8 cellular contexts compared by ENCODE assay signal in genomic region chr13:49495783-49496762, GRCh38. TPM values are rescaled to one million over a fixed set of nuclear protein-coding genes. Genes with fewer than 3 reads are reported as not detected.
DNase-seq lines count a peak whose midpoint lies in the region; ATAC-seq and TF ChIP-seq lines count a peak whose summit lies in the region.

TSS of gene PHF11 (plus strand) at chr13:49495953. CDS start at chr13:49496002, 49 bp downstream.

- peak; percentile 43 to 85 for TF ChIP-seq POLR2A in adrenal gland (IDR thresholded peaks at IDR 0.05)
- peak in 1 of 2 donors; percentile 43 for TF ChIP-seq POLR2A in heart left ventricle (IDR thresholded peaks at IDR 0.05)
- TF ChIP-seq POLR2A in upper lobe of left lung (IDR thresholded peaks at IDR 0.05): peak in 3 of 4 donors; percentile 46 to 75 (median 57)

- no peak for TF ChIP-seq CTCF in Caco-2 (IDR thresholded peaks at IDR 0.05; ENCODE audit: insufficient read depth in 1 of 2, low read depth in 1 of 2, low read length in 1 of 2, severe bottlenecking in 1 of 2, unreplicated experiment in 1 of 2)
- no peak for TF ChIP-seq CTCF in HL-60 (IDR thresholded peaks at IDR 0.05; ENCODE audit: insufficient read depth, low read length)
- TF ChIP-seq CTCF in adrenal gland (IDR thresholded peaks at IDR 0.05): peak in 3 of 6 experiments; percentile 18 to 29 (median 29)
- peak in 9 of 12 donors; percentile 10 to 37 (median 23) for TF ChIP-seq CTCF in heart left ventricle (IDR thresholded peaks at IDR 0.05)
- peak; percentile 50 for TF ChIP-seq CTCF in progenitor cell of endocrine pancreas (IDR thresholded peaks at IDR 0.05; ENCODE audit: unreplicated experiment)
- TF ChIP-seq CTCF in upper lobe of left lung (IDR thresholded peaks at IDR 0.05): peak in 5 of 6 experiments; percentile 18 to 57 (median 36)

- H3K4me1 Mint-ChIP-seq in Caco-2 (ENCODE audit: low read depth, unreplicated experiment) (no peaks in the 10 kb centered on the region), progenitor cell of endocrine pancreas (ENCODE audit: low read depth) (peaks cover 2% of the 10 kb centered on the region)

- WGBS in adrenal gland, 4 donors: 2 to 6% (median 2%) methylated on average over 9 to 71 of the region's 71 CpGs
- WGBS in heart left ventricle, 4 donors: 5 to 10% (median 7%) methylated on average over 38 to 71 of the region's 71 CpGs
- 4% methylated on average over 7 to 32 of the region's 71 CpGs for WGBS in upper lobe of left lung, 2 donors

- CTCF ChIA-PET in Caco-2 (lab: Charles Lee): no interaction called here

- no peak for TF ChIP-seq EP300 in upper lobe of left lung (IDR thresholded peaks at IDR 0.05)

- H3K27ac Mint-ChIP-seq in Caco-2 (ENCODE audit: unreplicated experiment) (no peak within 1 kb of the TSS), progenitor cell of endocrine pancreas (peak within 1 kb of the TSS; percentile 99)

- H3K36me3 Mint-ChIP-seq in Caco-2 (ENCODE audit: insufficient read depth, unreplicated experiment): no peaks in the 10 kb centered on the region
- peaks cover 2% of the 10 kb centered on the region for H3K36me3 Mint-ChIP-seq in progenitor cell of endocrine pancreas (ENCODE audit: insufficient read depth)

- H3K27ac ChIP-seq in HL-60 (replicated peaks) (peak within 1 kb of the TSS; percentile 70), adrenal gland (peak within 1 kb of the TSS; percentile 86 to 99 (median 95)), heart left ventricle (peak within 1 kb of the TSS; percentile 83 to 99 (median 95)), upper lobe of left lung (peak within 1 kb of the TSS; percentile 95 to 99 (median 96))

- no peaks in the 10 kb centered on the region for H3K4me1 ChIP-seq in Caco-2
- H3K4me1 ChIP-seq in adrenal gland (replicated peaks in 1 of 2): peaks cover 7 to 10% of the 10 kb centered on the region in 2 donors
- peaks cover 0 to 39% (median 8%) of the 10 kb centered on the region in 12 donors for H3K4me1 ChIP-seq in heart left ventricle
- H3K4me1 ChIP-seq in upper lobe of left lung: peaks cover 0 to 17% (median 4%) of the 10 kb centered on the region in 4 donors

- H3K27me3 ChIP-seq in Caco-2 (replicated peaks; ENCODE audit: control insufficient read depth, insufficient read depth, low read length): no peaks in the 10 kb centered on the region
- no peaks in the 10 kb centered on the region for H3K27me3 ChIP-seq in HL-60 (ENCODE audit: insufficient read depth, poor library complexity, severe bottlenecking)
- no peaks in the 10 kb centered on the region for H3K27me3 ChIP-seq in adrenal gland
- no peaks in the 10 kb centered on the region for H3K27me3 ChIP-seq in heart left ventricle
- H3K27me3 ChIP-seq in upper lobe of left lung: no peaks in the 10 kb centered on the region

- peak; percentile 29 to 37 for DNase-seq in Caco-2
- DNase-seq in HL-60 (ENCODE audit: low read depth in 1 of 2, low spot score in 1 of 2): peak; percentile 38 to 82
- DNase-seq in T-helper 1 cell: peak; percentile 67 to 92 (median 79)
- DNase-seq in adrenal gland: peak; percentile 79 to 92 (median 90)
- DNase-seq in heart left ventricle: peak; percentile 82 to 91 (median 88)
- DNase-seq in progenitor cell of endocrine pancreas (ENCODE audit: low spot score, unreplicated experiment): peak; percentile 70
- DNase-seq in upper lobe of left lung: peak; percentile 89 to 95

- peak; percentile 65 for ATAC-seq in GM19468 (IDR thresholded peaks at IDR 0.05; ENCODE audit: extremely low read depth, unreplicated experiment)
- peak; percentile 71 to 92 (median 90) for ATAC-seq in heart left ventricle
- ATAC-seq in upper lobe of left lung (ENCODE audit: low FRiP score in 2 of 2): peak; percentile 93 to 94

- H3K9me3 ChIP-seq in Caco-2: no peaks in the 10 kb centered on the region
- H3K9me3 ChIP-seq in adrenal gland (replicated peaks in 1 of 3): no peaks in the 10 kb centered on the region
- H3K9me3 ChIP-seq in heart left ventricle: no peaks in the 10 kb centered on the region
- no peaks in the 10 kb centered on the region for H3K9me3 ChIP-seq in upper lobe of left lung

- intact Hi-C loops in Caco-2 (cut with micrococcal nuclease; ENCODE audit: unreplicated experiment): no loop called here
- intact Hi-C loops in adrenal gland (cut with DNase I): no loop called here
- intact Hi-C loops in heart left ventricle (cut with DNase I): loop anchor here in 8 of 10 donors (2.0 to 10.0 kb wide), 8 partner anchors 49 to 194 kb away; partner anchors contain the start of genes CAB39L (in 3 of the 8), SETDB2 (in 3 of the 8) and RCBTB1 (in 2 of the 8)

- no peaks in the 10 kb centered on the region for H3K27me3 Mint-ChIP-seq in Caco-2 (ENCODE audit: insufficient read depth, unreplicated experiment)
- H3K27me3 Mint-ChIP-seq in progenitor cell of endocrine pancreas: no peaks in the 10 kb centered on the region

- no peaks in the 10 kb centered on the region for H3K36me3 ChIP-seq in Caco-2 (ENCODE audit: control insufficient read depth, insufficient read depth, low read length)
- no peaks in the 10 kb centered on the region for H3K36me3 ChIP-seq in adrenal gland (replicated peaks in 1 of 2)
- peaks cover 0 to 18% (median 10%) of the 10 kb centered on the region in 9 donors for H3K36me3 ChIP-seq in heart left ventricle
- H3K36me3 ChIP-seq in upper lobe of left lung: no peaks in the 10 kb centered on the region

- no peaks in the 10 kb centered on the region for H3K9me3 Mint-ChIP-seq in Caco-2 (ENCODE audit: unreplicated experiment)
- no peaks in the 10 kb centered on the region for H3K9me3 Mint-ChIP-seq in progenitor cell of endocrine pancreas (ENCODE audit: low read depth)

- H3K4me3 ChIP-seq in Caco-2 (ENCODE audit: low read depth, low read length) (peak within 1 kb of the TSS; percentile 13; the same call in 1 of the 2 replicates), HL-60 (replicated peaks; ENCODE audit: insufficient read depth, low read length) (peak within 1 kb of the TSS; percentile 66), adrenal gland (peak within 1 kb of the TSS; percentile 60 to 92 (median 68)), heart left ventricle (peak within 1 kb of the TSS; percentile 56 to 86 (median 70)), upper lobe of left lung (peak within 1 kb of the TSS; percentile 33 to 69 (median 60))

- POLR2A ChIA-PET in Caco-2 (lab: Charles Lee): no interaction called here

- H3K4me3 Mint-ChIP-seq in Caco-2 (ENCODE audit: unreplicated experiment) (peak within 1 kb of the TSS; percentile 51), progenitor cell of endocrine pancreas (ENCODE audit: low read depth) (peak within 1 kb of the TSS; percentile 91)

- no TSS peak for BruUV-seq in Caco-2 (replicated peaks; lab: Mats Ljungman, UMichigan)

RNA-seq across cellular contexts. Expression of gene PHF11, which starts in this region (rescaled TPM):
- total RNA-seq in Caco-2 (2022) (1.8 and 2.3 TPM in 2 replicates), adrenal gland (10 to 100 TPM; 23.8 to 73.9 (median 60.7) TPM), heart left ventricle (10 to 100 TPM; 13.7 to 48.5 (median 16.5) TPM), progenitor cell of endocrine pancreas (34.3 and 35.2 TPM in 2 replicates), upper lobe of left lung (10 to 100 TPM; 27.1 to 89.1 (median 39.3) TPM)
- polyA plus RNA-seq in adrenal gland (100 to 1,000 TPM in 2 of 3 donors, 10 to 100 TPM in 1; 85.0 to 136 (median 129) TPM), heart left ventricle (10 to 100 TPM; 17.4 to 28.0 TPM)

Comparison
In these comparisons a context has a peak if more than half of its experiments do, and no peak if none do; other contexts are left out.
1. Peak in every context shown above with its lines: DNase-seq, ATAC-seq, H3K4me3 ChIP-seq and H3K27ac ChIP-seq.
2. DNase-seq: peak in every context shown above with its lines; median percentile 92 in upper lobe of left lung; 90 in adrenal gland; 88 in heart left ventricle; 79 in T-helper 1 cell; 70 in progenitor cell of endocrine pancreas; 60 in HL-60; 33 in Caco-2.
3. H3K4me3 ChIP-seq: peak in every context shown above with its lines; median percentile 70 in heart left ventricle; 68 in adrenal gland; 66 in HL-60; 60 in upper lobe of left lung; 13 in Caco-2.
4. CTCF ChIP-seq: peak in heart left ventricle (9 of 12), progenitor cell of endocrine pancreas (single experiment) and upper lobe of left lung (5 of 6); none in Caco-2 (0 of 2) and HL-60 (single experiment).
5. intact Hi-C loops: an anchor here in heart left ventricle (2.0 to 10.0 kb wide); none called in Caco-2 and adrenal gland.